25 cellular contexts compared by ENCODE assay signal in the genomic region with DNA sequence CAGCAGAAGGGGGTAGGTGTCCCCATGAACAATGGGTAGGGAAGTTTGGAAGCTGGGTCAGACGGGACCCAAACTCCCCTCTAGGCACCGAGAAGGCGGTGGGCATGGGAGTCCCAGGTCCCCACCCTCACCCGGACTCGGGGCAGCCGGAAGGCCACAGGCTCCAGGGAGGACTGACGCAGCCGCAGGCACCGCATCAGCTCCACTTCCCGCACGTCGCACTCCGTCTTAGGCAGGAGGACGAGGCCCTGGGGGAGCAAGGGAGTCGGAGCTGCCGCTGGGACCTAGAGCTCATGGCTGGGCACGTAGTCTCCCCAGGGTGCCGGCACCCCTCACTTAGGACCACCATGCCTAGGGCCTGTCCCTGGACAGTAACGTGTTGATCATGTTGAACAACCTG. TPM values are rescaled to one million over a fixed set of nuclear protein-coding genes. Genes with fewer than 3 reads are reported as not detected.
A peak's percentile ranks its signal among the peaks of the same experiment; 100 is the strongest.
DNase-seq lines count a peak whose midpoint lies in the region; ATAC-seq, FAIRE-seq and TF ChIP-seq lines count a peak whose summit lies in the region.
"Had no signal": no experiment of that assay in that cellular context is flagged by ENCODE, and none has a peak within 500 bp of the region (broad histone marks: within the 10 kb centered on the region; RNA-seq: fewer than 3 reads in every experiment).

No MANE protein-coding gene starts in this region.

- no peaks in the 10 kb centered on the region for H3K9me3 ChIP-seq in HepG2 (ENCODE audit: low read length)
- no peaks in the 10 kb centered on the region for H3K9me3 ChIP-seq in right lobe of liver
- H3K9me3 ChIP-seq in H1 (ENCODE audit: insufficient read depth in 2 of 2, low read depth in 1 of 2, low read length in 1 of 2): no peaks in the 10 kb centered on the region
- H3K9me3 ChIP-seq: BE2C, HAP-1 had no signal

- peak overlapping the region; percentile 59; the same call in 1 of the 2 replicates for H4K8ac ChIP-seq in H1 (ENCODE audit: extremely low read depth, insufficient read depth, low read length)

- H3K23ac ChIP-seq in H1 (ENCODE audit: insufficient read length): no peak overlapping the region

- POLR2A ChIA-PET in HepG2 (lab: Yijun Ruan, JAX): no interaction called here
- POLR2A ChIA-PET in H1 (lab: Charles Lee; ENCODE audit: partially characterized antibody): interaction anchor here (0.6 to 2.2 kb wide), 5 partner anchors 13 to 45 kb away, joined by 4 to 13 read pairs (median 4); partner anchors contain the start of gene VASN

- TF ChIP-seq CTCF in HepG2 (CRISPR knock-in tag; IDR thresholded peaks at IDR 0.05): no peak
- TF ChIP-seq CTCF in right lobe of liver (IDR thresholded peaks at IDR 0.05): no peak
- TF ChIP-seq CTCF in H1 (IDR thresholded peaks at IDR 0.05; ENCODE audit: control extremely low read depth in 1 of 3, insufficient read depth in 1 of 3, low read depth in 1 of 3, low read length in 3 of 3): no peak

- no peak overlapping the region for H2BK5ac ChIP-seq in H1 (ENCODE audit: low read depth, low read length)

- no peak overlapping the region for H3K56ac ChIP-seq in H1 (replicated peaks; ENCODE audit: insufficient read length, low read depth, low read length)

- no peak overlapping the region for H4K5ac ChIP-seq in H1 (ENCODE audit: insufficient read length, low read depth, low read length)

- no peaks in the 10 kb centered on the region for H3K79me1 ChIP-seq in H1 (ENCODE audit: low read depth, low read length)

- no peak overlapping the region for H3K4ac ChIP-seq in H1 (replicated peaks; ENCODE audit: insufficient read length, low read depth, low read length)

- H3K79me2 ChIP-seq in HepG2 (ENCODE audit: insufficient read depth, low read length): no peaks in the 10 kb centered on the region
- H3K79me2 ChIP-seq in H1 (ENCODE audit: control insufficient read depth in 1 of 2, insufficient read depth in 2 of 2, low read length in 2 of 2): no peaks in the 10 kb centered on the region

- no peak overlapping the region for H4K91ac ChIP-seq in H1 (replicated peaks; ENCODE audit: insufficient read length, low read length)

- no peak for TF ChIP-seq EP300 in HepG2 (IDR thresholded peaks at IDR 0.05; ENCODE audit: low read depth in 2 of 2, low read length in 2 of 2)
- TF ChIP-seq EP300 in HepG2 (CRISPR knock-in tag; IDR thresholded peaks at IDR 0.05; ENCODE audit: borderline replicate concordance): no peak
- no peak for TF ChIP-seq EP300 in H1 (IDR thresholded peaks at IDR 0.05; ENCODE audit: borderline replicate concordance in 1 of 2, low read depth in 2 of 2, low read length in 2 of 2)

- H3K4me1 ChIP-seq in HepG2 (ENCODE audit: insufficient read depth, low read length) (peaks cover 24% of the 10 kb centered on the region), right lobe of liver (peaks cover 0 to 3% (median 0%) of the 10 kb centered on the region in 4 donors), H1 (replicated peaks in 1 of 4; ENCODE audit: control insufficient read depth in 3 of 4, insufficient read depth in 4 of 4, low read length in 3 of 4) (peaks cover 0 to 3% (median 1%) of the 10 kb centered on the region in 4 experiments; a peak in 3 of 7 replicates)
- H3K4me1 ChIP-seq: HAP-1 had no signal

- DNase-seq in HepG2 (ENCODE audit: low spot score) (no peak), right lobe of liver (no peak), H1 (ENCODE audit: low read depth in 1 of 2, low spot score in 2 of 2) (no peak), DMS53 treated with DMSO at 0.1 percent for 48 hours (lab: John Stamatoyannopoulos, UW; ENCODE audit: unreplicated experiment) (no peak), T1000 (lab: John Stamatoyannopoulos, UW) (no peak), NCI-H1436 (lab: John Stamatoyannopoulos, UW) (no peak)
- DNase-seq: 8988T, ACHN, BE2C, Calu3, HFFc6, NCI-H1048, NCI-H187, NCI-H2081 treated with DMSO at 0.1 percent for 48 hours, NCI-H2171, NCI-H226, NCI-H510A, NCI-H69, RPMI8226, SHP77 had no signal

- no TSS peak for BruUV-seq in HepG2 (replicated peaks; lab: Mats Ljungman, UMichigan)

- peaks cover 2% of the 10 kb centered on the region; the same call in 1 of the 2 replicates for H3K23me2 ChIP-seq in H1 (ENCODE audit: low read depth, low read length)

- intact Hi-C loops in HepG2 (cut with micrococcal nuclease; ENCODE audit: unreplicated experiment) (loop anchor here (2.0 kb wide), 1 partner anchor 15 kb away; no protein-coding TSS in a partner anchor), right lobe of liver (cut with DNase I) (loop anchor here in 1 of 2 donors (2.0 kb wide), 1 partner anchor 45 kb away; no protein-coding TSS in a partner anchor)

- H3K36me3 ChIP-seq in HepG2 (replicated peaks in 1 of 2; ENCODE audit: control insufficient read depth in 1 of 2, insufficient read depth in 2 of 2, low read length in 2 of 2): no peaks in the 10 kb centered on the region
- peaks cover 0 to 4% (median 0%) of the 10 kb centered on the region in 4 donors for H3K36me3 ChIP-seq in right lobe of liver
- no peaks in the 10 kb centered on the region for H3K36me3 ChIP-seq in H1 (ENCODE audit: control insufficient read depth in 2 of 4, insufficient read depth in 4 of 4, low read length in 3 of 4)
- H3K36me3 ChIP-seq: BE2C, HAP-1 had no signal

- no peak overlapping the region for H3K14ac ChIP-seq in H1 (ENCODE audit: insufficient read length)

- H2BK15ac ChIP-seq in H1 (ENCODE audit: low read length): no peak overlapping the region

- H3K18ac ChIP-seq in H1 (ENCODE audit: extremely low read depth, low read length): no peak overlapping the region

- no peaks in the 10 kb centered on the region for H4K20me1 ChIP-seq in HepG2 (ENCODE audit: insufficient read depth, low read length)
- peaks cover 0 to 3% of the 10 kb centered on the region in 2 experiments for H4K20me1 ChIP-seq in H1 (replicated peaks in 1 of 2; ENCODE audit: control insufficient read depth in 1 of 2, insufficient read depth in 2 of 2, low read length in 2 of 2)

- H3K4me3 ChIP-seq in HepG2 (replicated peaks in 1 of 3; ENCODE audit: insufficient read depth in 1 of 3, low read depth in 2 of 3, low read length in 3 of 3) (no peak overlapping the region), right lobe of liver (no peak overlapping the region), H1 (ENCODE audit: extremely low read depth in 1 of 4, insufficient read depth in 2 of 4, low read depth in 3 of 4, low read length in 4 of 4) (no peak overlapping the region)
- H3K4me3 ChIP-seq: GM23338, HAP-1 had no signal

- no peak overlapping the region for H3K27ac ChIP-seq in HepG2 (ENCODE audit: extremely low read length, insufficient read depth, low read length)
- H3K27ac ChIP-seq in right lobe of liver: no peak overlapping the region
- H3K27ac ChIP-seq in H1 (ENCODE audit: low read depth, low read length): no peak overlapping the region
- H3K27ac ChIP-seq: KMS-11 had no signal

- no peak overlapping the region for H2BK20ac ChIP-seq in H1 (ENCODE audit: low read length)

- TF ChIP-seq POLR2A in HepG2 (IDR thresholded peaks at IDR 0.05; ENCODE audit: insufficient read depth in 1 of 2, low read depth in 2 of 2, low read length in 2 of 2) (no peak), right lobe of liver (IDR thresholded peaks at IDR 0.05) (no peak), H1 (IDR thresholded peaks at IDR 0.05; ENCODE audit: control extremely low read depth in 1 of 2, low read depth in 2 of 2, low read length in 2 of 2) (no peak)

- H3K9ac ChIP-seq in HepG2 (ENCODE audit: insufficient read depth, low read depth, low read length) (no peak overlapping the region), H1 (replicated peaks in 1 of 4; ENCODE audit: extremely low read depth in 1 of 4, low read depth in 3 of 4, low read length in 3 of 4) (no peak overlapping the region)
- H3K9ac ChIP-seq: KMS-11 had no signal

- TF ChIP-seq RAD21 in HepG2 (CRISPR knock-in tag; IDR thresholded peaks at IDR 0.05): no peak
- TF ChIP-seq RAD21 in H1 (IDR thresholded peaks at IDR 0.05 in 1 of 2, conservative IDR thresholded peaks at IDR 0.05 in 1 of 2; ENCODE audit: low read depth in 2 of 2, low read length in 2 of 2): no peak

- no peaks in the 10 kb centered on the region; a peak in 1 of 5 replicates for H3K27me3 ChIP-seq in HepG2 (ENCODE audit: control insufficient read depth in 1 of 2, insufficient read depth in 2 of 2, low read length in 2 of 2)
- no peaks in the 10 kb centered on the region for H3K27me3 ChIP-seq in right lobe of liver
- no peaks in the 10 kb centered on the region for H3K27me3 ChIP-seq in H1 (replicated peaks in 1 of 4; ENCODE audit: control insufficient read depth in 3 of 4, extremely low read depth in 1 of 4, insufficient read depth in 3 of 4, low read length in 3 of 4)
- H3K27me3 ChIP-seq: BE2C had no signal

- no peak for FAIRE-seq in HepG2 (lab: Jason Lieb, UNC)
- FAIRE-seq in H1 (lab: Jason Lieb, UNC): no peak
- FAIRE-seq: HTR-8/SVneo had no signal

- CTCF ChIA-PET in HepG2 (lab: Yijun Ruan, JAX; ENCODE audit: low intra/inter-chr PET ratio, low total read pairs) (interaction anchor here (0.9 to 4.9 kb wide), 3 partner anchors 20 to 53 kb away, joined by 3 to 92 read pairs (median 10); no protein-coding TSS in a partner anchor), H1 (lab: Charles Lee; ENCODE audit: partially characterized antibody) (interaction anchor here (0.6 to 14.0 kb wide), 17 partner anchors 12 to 943 kb away, joined by 3 to 425 read pairs (median 5); partner anchors contain the start of gene VASN)

- 73% methylated on average over 2 of the region's 19 CpGs for WGBS in HepG2 (ENCODE audit: low lambda C conversion rate)
- no CpG with 5 or more reads among the region's 19 CpGs for WGBS in right lobe of liver (ENCODE audit: insufficient coverage, low coverage, low lambda C conversion rate, missing lambda C conversion rate)
- 95% methylated on average over 14 of the region's 19 CpGs; no CpG with 5 or more reads in 1 of the 2 experiments for WGBS in H1 (ENCODE audit: extremely low coverage in 1 of 2, insufficient coverage in 1 of 2, insufficient read length in 1 of 2, insufficient replicate concordance in 2 of 2, low coverage in 1 of 2, low lambda C conversion rate in 2 of 2, missing lambda C conversion rate in 1 of 2), 2 experiments

- H2BK12ac ChIP-seq in H1 (ENCODE audit: low read depth, low read length): no peak overlapping the region

- no peak overlapping the region for H2AK5ac ChIP-seq in H1 (ENCODE audit: low read depth, low read length)

- H2AFZ ChIP-seq in HepG2 (ENCODE audit: low read length) (no peak overlapping the region), H1 (ENCODE audit: low read length) (no peak overlapping the region)
- H2AFZ ChIP-seq: GM23338 had no signal

- no peak for ATAC-seq in HepG2
- no peak for ATAC-seq in right lobe of liver

- in situ Hi-C loops in HepG2 (cut with HindIII; ENCODE audit: extremely low pct_ligation_motif_present, low pct_unique_long_range_greater_than_20kb): no loop called here

- H3K4me2 ChIP-seq in HepG2 (ENCODE audit: low read depth, low read length): no peak overlapping the region
- no peak overlapping the region for H3K4me2 ChIP-seq in H1 (ENCODE audit: insufficient read depth in 1 of 2, low read depth in 2 of 2, low read length in 2 of 2)
- H3K4me2 ChIP-seq: GM23338, KMS-11 had no signal

- no peak overlapping the region for H2BK120ac ChIP-seq in H1 (replicated peaks; ENCODE audit: low read depth, low read length)

RNA-seq across cellular contexts. Expression of gene PAM16, which starts 7.1 kb away (rescaled TPM):
- total RNA-seq in HepG2 (2016; rRNA removed; fragmentation: Illumina TruSeq; extraction: Trizol) (39.5 and 51.8 TPM in 2 replicates), right lobe of liver (10 to 100 TPM; 27.9 to 45.9 (median 32.8) TPM)
- 62.7 and 78.9 TPM in 2 replicates for total RNA-seq in HepG2 (2016; cell fraction: cytosol; rRNA removed; fragmentation: Illumina TruSeq; extraction: Trizol; ENCODE audit: low read depth)
- 44.0 and 55.1 TPM in 2 replicates for total RNA-seq in HepG2 (2016; cell fraction: insoluble cytoplasmic fraction; rRNA removed; fragmentation: Illumina TruSeq; extraction: Trizol)
- total RNA-seq in HepG2 (2016; cell fraction: membrane; rRNA removed; fragmentation: Illumina TruSeq; extraction: Trizol): 48.0 and 59.1 TPM in 2 replicates
- total RNA-seq in HepG2 (2016; cell fraction: nucleus; rRNA removed; fragmentation: Illumina TruSeq; extraction: Trizol): 21.8 and 30.9 TPM in 2 replicates
- polyA plus RNA-seq in HepG2 (2011; rRNA removed) (51.5 and 64.5 TPM in 2 replicates), H1 (2011; rRNA removed) (198 and 228 TPM in 2 replicates)
- 79.1 and 106 TPM in 2 replicates for polyA plus RNA-seq in HepG2 (2011; cell fraction: cytosol; rRNA removed)
- polyA plus RNA-seq in HepG2 (2011; cell fraction: nucleus; rRNA removed): 59.7 and 63.8 TPM in 2 replicates
- 28.9 and 43.2 TPM in 2 replicates for polyA plus RNA-seq in HepG2 (2012)
- polyA plus RNA-seq in HepG2 (2016; cell fraction: cytosol; fragmentation: Illumina TruSeq; extraction: Trizol; ENCODE audit: low read depth): 51.5 and 69.1 TPM in 2 replicates
- 31.2 and 31.7 TPM in 2 replicates for polyA plus RNA-seq in HepG2 (2016; cell fraction: insoluble cytoplasmic fraction; fragmentation: Illumina TruSeq; extraction: Trizol; ENCODE audit: low read depth)
- polyA plus RNA-seq in HepG2 (2016; cell fraction: membrane; fragmentation: Illumina TruSeq; extraction: Trizol; ENCODE audit: low read depth): 35.5 and 47.0 TPM in 2 replicates
- 70.3 and 85.7 TPM in 2 replicates for polyA plus RNA-seq in HepG2 (2016; cell fraction: nucleus; fragmentation: Illumina TruSeq; extraction: Trizol; ENCODE audit: insufficient read depth, low read depth)
- 22.9 and 24.5 TPM in 2 replicates for polyA minus RNA-seq in HepG2 (2011; rRNA and poly(A)+ RNA removed; ENCODE audit: low replicate concordance)
- 13.2 and 17.4 TPM in 2 replicates for polyA minus RNA-seq in HepG2 (2011; cell fraction: cytosol; rRNA and poly(A)+ RNA removed)
- polyA minus RNA-seq in HepG2 (2011; cell fraction: nucleus; rRNA and poly(A)+ RNA removed): 12.3 and 12.9 TPM in 2 replicates
- 78.3 and 84.4 TPM in 2 replicates for total RNA-seq in H1 (2021; fragmentation: NEBNext Ultra II Directional; extraction: Animal tissue kit (Norgen Biotek cat#: 25700))
- polyA plus RNA-seq in H1 (2011; cell fraction: cytosol; rRNA removed): 154 TPM
- polyA plus RNA-seq in H1 (2011; cell fraction: nucleus; rRNA removed): 131 TPM
- 57.3 to 96.0 TPM (median 90.9 TPM) in 4 replicates for polyA plus RNA-seq in H1 (2012, experiment 1 of 2)
- 222 TPM for polyA plus RNA-seq in H1 (2012, experiment 2 of 2)
- 161 TPM for polyA plus RNA-seq in H1 (2013, experiment 1 of 2)
- polyA plus RNA-seq in H1 (2013, experiment 2 of 2): 151 TPM
- polyA minus RNA-seq in H1 (2011; rRNA and poly(A)+ RNA removed): 12.3 and 15.6 TPM in 2 replicates
- 31.5 TPM for polyA minus RNA-seq in H1 (2011; cell fraction: cytosol; rRNA and poly(A)+ RNA removed)
- 32.7 TPM for polyA minus RNA-seq in H1 (2011; cell fraction: nucleus; rRNA and poly(A)+ RNA removed)

RNA-seq across cellular contexts. Expression of gene VASN, which starts 13.4 kb away (rescaled TPM):
- total RNA-seq in HepG2 (2016; rRNA removed; fragmentation: Illumina TruSeq; extraction: Trizol): 6.9 and 18.2 TPM in 2 replicates
- total RNA-seq in HepG2 (2016; cell fraction: cytosol; rRNA removed; fragmentation: Illumina TruSeq; extraction: Trizol; ENCODE audit: low read depth): 2.8 and 3.3 TPM in 2 replicates
- 5.9 and 17.8 TPM in 2 replicates for total RNA-seq in HepG2 (2016; cell fraction: insoluble cytoplasmic fraction; rRNA removed; fragmentation: Illumina TruSeq; extraction: Trizol)
- 5.8 and 6.6 TPM in 2 replicates for total RNA-seq in HepG2 (2016; cell fraction: membrane; rRNA removed; fragmentation: Illumina TruSeq; extraction: Trizol)
- 22.5 and 25.6 TPM in 2 replicates for total RNA-seq in HepG2 (2016; cell fraction: nucleus; rRNA removed; fragmentation: Illumina TruSeq; extraction: Trizol)
- polyA plus RNA-seq in HepG2 (2011; rRNA removed): 8.4 and 15.5 TPM in 2 replicates
- polyA plus RNA-seq in HepG2 (2011; cell fraction: cytosol; rRNA removed): 9.0 and 15.7 TPM in 2 replicates
- polyA plus RNA-seq in HepG2 (2011; cell fraction: nucleus; rRNA removed): 47.1 and 58.1 TPM in 2 replicates
- polyA plus RNA-seq in HepG2 (2012): 9.8 and 16.9 TPM in 2 replicates
- polyA plus RNA-seq in HepG2 (2016; cell fraction: cytosol; fragmentation: Illumina TruSeq; extraction: Trizol; ENCODE audit: low read depth): 2.3 and 2.6 TPM in 2 replicates
- polyA plus RNA-seq in HepG2 (2016; cell fraction: insoluble cytoplasmic fraction; fragmentation: Illumina TruSeq; extraction: Trizol; ENCODE audit: low read depth): 7.7 and 10.2 TPM in 2 replicates
- 3.1 and 4.1 TPM in 2 replicates for polyA plus RNA-seq in HepG2 (2016; cell fraction: membrane; fragmentation: Illumina TruSeq; extraction: Trizol; ENCODE audit: low read depth)
- 40.8 and 43.4 TPM in 2 replicates for polyA plus RNA-seq in HepG2 (2016; cell fraction: nucleus; fragmentation: Illumina TruSeq; extraction: Trizol; ENCODE audit: insufficient read depth, low read depth)
- 1.2 and 47.2 TPM in 2 replicates for polyA minus RNA-seq in HepG2 (2011; rRNA and poly(A)+ RNA removed; ENCODE audit: low replicate concordance)
- polyA minus RNA-seq in HepG2 (2011; cell fraction: cytosol; rRNA and poly(A)+ RNA removed): 18.8 and 21.5 TPM in 2 replicates
- 32.1 and 35.9 TPM in 2 replicates for polyA minus RNA-seq in HepG2 (2011; cell fraction: nucleus; rRNA and poly(A)+ RNA removed)
- 10 to 100 TPM; 13.5 to 22.9 (median 16.8) TPM for total RNA-seq in right lobe of liver
- 9.6 and 10.1 TPM in 2 replicates for total RNA-seq in H1 (2021; fragmentation: NEBNext Ultra II Directional; extraction: Animal tissue kit (Norgen Biotek cat#: 25700))
- polyA plus RNA-seq in H1 (2011; rRNA removed): 11.3 and 25.2 TPM in 2 replicates
- 7.2 TPM for polyA plus RNA-seq in H1 (2011; cell fraction: cytosol; rRNA removed)
- 15.2 TPM for polyA plus RNA-seq in H1 (2011; cell fraction: nucleus; rRNA removed)
- 3.4 to 8.6 TPM (median 7.8 TPM) in 4 replicates for polyA plus RNA-seq in H1 (2012, experiment 1 of 2)
- 6.1 TPM for polyA plus RNA-seq in H1 (2012, experiment 2 of 2)
- 16.7 TPM for polyA plus RNA-seq in H1 (2013, experiment 1 of 2)
- polyA plus RNA-seq in H1 (2013, experiment 2 of 2): 14.5 TPM
- polyA minus RNA-seq in H1 (2011; rRNA and poly(A)+ RNA removed): 3.4 and 4.5 TPM in 2 replicates
- 11.4 TPM for polyA minus RNA-seq in H1 (2011; cell fraction: cytosol; rRNA and poly(A)+ RNA removed)
- 22.5 TPM for polyA minus RNA-seq in H1 (2011; cell fraction: nucleus; rRNA and poly(A)+ RNA removed)
- polyA plus RNA-seq: CD14-positive monocyte had no signal

RNA-seq across cellular contexts. Expression of gene GLIS2, which starts 42.4 kb away (rescaled TPM):
- total RNA-seq in HepG2 (2016; rRNA removed; fragmentation: Illumina TruSeq; extraction: Trizol) (0.24 and 0.29 TPM in 2 replicates), right lobe of liver (1 to 10 TPM in 5 of 6 experiments, under 1 TPM in 1; 0.79 to 2.6 (median 1.4) TPM)
- total RNA-seq in HepG2 (2016; cell fraction: cytosol; rRNA removed; fragmentation: Illumina TruSeq; extraction: Trizol; ENCODE audit: low read depth): 1.0 and 1.1 TPM in 2 replicates
- total RNA-seq in HepG2 (2016; cell fraction: insoluble cytoplasmic fraction; rRNA removed; fragmentation: Illumina TruSeq; extraction: Trizol): 0.18 and 0.30 TPM in 2 replicates
- total RNA-seq in HepG2 (2016; cell fraction: membrane; rRNA removed; fragmentation: Illumina TruSeq; extraction: Trizol): 0.59 and 0.65 TPM in 2 replicates
- 0.34 and 0.63 TPM in 2 replicates for total RNA-seq in HepG2 (2016; cell fraction: nucleus; rRNA removed; fragmentation: Illumina TruSeq; extraction: Trizol)
- polyA plus RNA-seq in HepG2 (2011; rRNA removed) (0.28 and 0.39 TPM in 2 replicates), H1 (2011; rRNA removed) (4.3 and 7.6 TPM in 2 replicates)
- polyA plus RNA-seq in HepG2 (2011; cell fraction: cytosol; rRNA removed): 0.17 and 0.18 TPM in 2 replicates
- 1.1 and 1.3 TPM in 2 replicates for polyA plus RNA-seq in HepG2 (2011; cell fraction: nucleus; rRNA removed)
- polyA plus RNA-seq in HepG2 (2012): 0.91 and 2.0 TPM in 2 replicates
- 0.27 and 0.43 TPM in 2 replicates for polyA plus RNA-seq in HepG2 (2016; cell fraction: cytosol; fragmentation: Illumina TruSeq; extraction: Trizol; ENCODE audit: low read depth)
- polyA plus RNA-seq in HepG2 (2016; cell fraction: insoluble cytoplasmic fraction; fragmentation: Illumina TruSeq; extraction: Trizol; ENCODE audit: low read depth): 0.70 and 0.86 TPM in 2 replicates
- 1.3 and 1.4 TPM in 2 replicates for polyA plus RNA-seq in HepG2 (2016; cell fraction: membrane; fragmentation: Illumina TruSeq; extraction: Trizol; ENCODE audit: low read depth)
- polyA plus RNA-seq in HepG2 (2016; cell fraction: nucleus; fragmentation: Illumina TruSeq; extraction: Trizol; ENCODE audit: insufficient read depth, low read depth): 1.6 and 1.8 TPM in 2 replicates
- 0.44 and 3.2 TPM in 2 replicates for polyA minus RNA-seq in HepG2 (2011; rRNA and poly(A)+ RNA removed; ENCODE audit: low replicate concordance)
- 0.18 and 0.99 TPM in 2 replicates for polyA minus RNA-seq in HepG2 (2011; cell fraction: cytosol; rRNA and poly(A)+ RNA removed)
- 0.25 and 0.52 TPM in 2 replicates for polyA minus RNA-seq in HepG2 (2011; cell fraction: nucleus; rRNA and poly(A)+ RNA removed)
- 17.4 and 18.6 TPM in 2 replicates for total RNA-seq in H1 (2021; fragmentation: NEBNext Ultra II Directional; extraction: Animal tissue kit (Norgen Biotek cat#: 25700))
- polyA plus RNA-seq in H1 (2011; cell fraction: cytosol; rRNA removed): 2.7 TPM
- polyA plus RNA-seq in H1 (2011; cell fraction: nucleus; rRNA removed): 8.4 TPM
- 8.3 to 13.8 TPM (median 12.3 TPM) in 4 replicates for polyA plus RNA-seq in H1 (2012, experiment 1 of 2)
- polyA plus RNA-seq in H1 (2012, experiment 2 of 2): 11.8 TPM
- polyA plus RNA-seq in H1 (2013, experiment 1 of 2): 9.4 TPM
- polyA plus RNA-seq in H1 (2013, experiment 2 of 2): 9.5 TPM
- polyA minus RNA-seq in H1 (2011; rRNA and poly(A)+ RNA removed): 2.0 and 3.2 TPM in 2 replicates
- 7.0 TPM for polyA minus RNA-seq in H1 (2011; cell fraction: cytosol; rRNA and poly(A)+ RNA removed)
- polyA minus RNA-seq in H1 (2011; cell fraction: nucleus; rRNA and poly(A)+ RNA removed): 5.7 TPM
- polyA plus RNA-seq: CD14-positive monocyte had no signal

RNA-seq across cellular contexts. Expression of gene CORO7, which starts 58.2 kb away (rescaled TPM):
- total RNA-seq in HepG2 (2016; rRNA removed; fragmentation: Illumina TruSeq; extraction: Trizol): 5.9 and 9.9 TPM in 2 replicates
- 5.5 and 8.0 TPM in 2 replicates for total RNA-seq in HepG2 (2016; cell fraction: cytosol; rRNA removed; fragmentation: Illumina TruSeq; extraction: Trizol; ENCODE audit: low read depth)
- 4.0 and 11.9 TPM in 2 replicates for total RNA-seq in HepG2 (2016; cell fraction: insoluble cytoplasmic fraction; rRNA removed; fragmentation: Illumina TruSeq; extraction: Trizol)
- total RNA-seq in HepG2 (2016; cell fraction: membrane; rRNA removed; fragmentation: Illumina TruSeq; extraction: Trizol): 3.5 and 3.8 TPM in 2 replicates
- total RNA-seq in HepG2 (2016; cell fraction: nucleus; rRNA removed; fragmentation: Illumina TruSeq; extraction: Trizol): 13.2 and 15.4 TPM in 2 replicates
- 14.3 and 17.1 TPM in 2 replicates for polyA plus RNA-seq in HepG2 (2011; rRNA removed)
- polyA plus RNA-seq in HepG2 (2011; cell fraction: cytosol; rRNA removed): 2.7 and 6.4 TPM in 2 replicates
- 179 and 209 TPM in 2 replicates for polyA plus RNA-seq in HepG2 (2011; cell fraction: nucleus; rRNA removed)
- polyA plus RNA-seq in HepG2 (2012): 9.1 and 11.1 TPM in 2 replicates
- polyA plus RNA-seq in HepG2 (2016; cell fraction: cytosol; fragmentation: Illumina TruSeq; extraction: Trizol; ENCODE audit: low read depth): 0.66 and 0.77 TPM in 2 replicates
- 4.2 and 5.3 TPM in 2 replicates for polyA plus RNA-seq in HepG2 (2016; cell fraction: insoluble cytoplasmic fraction; fragmentation: Illumina TruSeq; extraction: Trizol; ENCODE audit: low read depth)
- 1.1 and 2.1 TPM in 2 replicates for polyA plus RNA-seq in HepG2 (2016; cell fraction: membrane; fragmentation: Illumina TruSeq; extraction: Trizol; ENCODE audit: low read depth)
- 28.1 and 39.8 TPM in 2 replicates for polyA plus RNA-seq in HepG2 (2016; cell fraction: nucleus; fragmentation: Illumina TruSeq; extraction: Trizol; ENCODE audit: insufficient read depth, low read depth)
- polyA minus RNA-seq in HepG2 (2011; rRNA and poly(A)+ RNA removed; ENCODE audit: low replicate concordance): 26.6 and 27.6 TPM in 2 replicates
- polyA minus RNA-seq in HepG2 (2011; cell fraction: cytosol; rRNA and poly(A)+ RNA removed): 8.2 and 9.7 TPM in 2 replicates
- 35.3 and 35.7 TPM in 2 replicates for polyA minus RNA-seq in HepG2 (2011; cell fraction: nucleus; rRNA and poly(A)+ RNA removed)
- total RNA-seq in right lobe of liver: 10 to 100 TPM in 5 of 6 experiments, 1 to 10 TPM in 1; 7.8 to 22.9 (median 13.3) TPM
- total RNA-seq in H1 (2021; fragmentation: NEBNext Ultra II Directional; extraction: Animal tissue kit (Norgen Biotek cat#: 25700)): 25.8 and 29.8 TPM in 2 replicates
- 25.2 and 45.7 TPM in 2 replicates for polyA plus RNA-seq in H1 (2011; rRNA removed)
- 17.6 TPM for polyA plus RNA-seq in H1 (2011; cell fraction: cytosol; rRNA removed)
- 150 TPM for polyA plus RNA-seq in H1 (2011; cell fraction: nucleus; rRNA removed)
- 11.3 to 25.2 TPM (median 22.8 TPM) in 4 replicates for polyA plus RNA-seq in H1 (2012, experiment 1 of 2)
- 17.0 TPM for polyA plus RNA-seq in H1 (2012, experiment 2 of 2)
- 17.4 TPM for polyA plus RNA-seq in H1 (2013, experiment 1 of 2)
- polyA plus RNA-seq in H1 (2013, experiment 2 of 2): 20.0 TPM
- polyA minus RNA-seq in H1 (2011; rRNA and poly(A)+ RNA removed): 11.4 and 17.1 TPM in 2 replicates
- polyA minus RNA-seq in H1 (2011; cell fraction: cytosol; rRNA and poly(A)+ RNA removed): 25.4 TPM
- polyA minus RNA-seq in H1 (2011; cell fraction: nucleus; rRNA and poly(A)+ RNA removed): 43.3 TPM
